In the genomic region with DNA sequence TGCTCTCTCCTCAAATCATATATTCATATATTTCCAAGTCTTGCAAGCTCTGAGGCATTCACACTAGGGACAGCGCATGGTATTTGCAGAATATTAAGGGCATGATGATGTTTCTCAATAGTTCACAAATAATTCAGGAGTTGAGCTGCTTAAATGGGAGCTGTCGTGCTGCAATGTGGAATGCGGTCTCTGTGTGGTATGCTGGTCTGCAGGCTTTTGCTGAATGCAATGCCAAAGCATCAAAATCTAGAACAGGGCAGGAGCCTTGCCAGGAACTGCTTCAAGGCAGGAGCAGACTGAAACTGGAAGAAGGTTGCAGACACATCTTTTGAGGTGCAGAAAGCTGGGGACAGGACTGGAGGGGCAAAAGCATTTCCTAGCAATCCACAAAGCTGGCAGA, we compare ENCODE assay signal across 26 cellular contexts.
"Had no signal": no experiment of that assay in that cellular context is flagged by ENCODE, and none has a peak within 500 bp of the region (broad histone marks: within the 10 kb centered on the region; RNA-seq: fewer than 3 reads in every experiment).

No MANE protein-coding gene starts in this region.

- H3K36me3 ChIP-seq: left lung, lower lobe of right lung, right lobe of liver, stomach, thyroid gland, uterus had no signal

- H3K4me1 Mint-ChIP-seq: naive thymus-derived CD8-positive, alpha-beta T cell; nephron; neural crest cell; stimulated activated naive B cell treated with anti-CD40 and anti-IgM and Interleukin-4, amounts not matched to agents 10 μg/mL and 1 μg/mL and 100 μg/mL, for 72 hours had no signal

- ATAC-seq: left colon; left lung; lower lobe of right lung; naive thymus-derived CD8-positive, alpha-beta T cell; psoas muscle; right lobe of liver; stimulated activated naive B cell treated with anti-CD40 and anti-IgM and Interleukin-4, amounts not matched to agents 10 μg/mL and 1 μg/mL and 100 μg/mL, for 72 hours; stimulated activated naive CD8-positive, alpha-beta T cell treated with anti-CD3 and anti-CD28 coated beads, Interleukin-15, Interleukin-2, amounts not matched to agents 100 U/mL and 50 U/mL, for 24 hours had no signal

- H3K4me3 ChIP-seq: left lung, lower lobe of right lung, psoas muscle, right lobe of liver, skin epidermis, stomach, testis, thyroid gland, uterus had no signal

- H3K27ac Mint-ChIP-seq: naive thymus-derived CD8-positive, alpha-beta T cell; nephron; stimulated activated naive B cell treated with anti-CD40 and anti-IgM and Interleukin-4, amounts not matched to agents 10 μg/mL and 1 μg/mL and 100 μg/mL, for 72 hours had no signal

- H3K36me3 Mint-ChIP-seq: naive thymus-derived CD8-positive, alpha-beta T cell; stimulated activated naive B cell treated with anti-CD40 and anti-IgM and Interleukin-4, amounts not matched to agents 10 μg/mL and 1 μg/mL and 100 μg/mL, for 72 hours had no signal

- DNase-seq: hippocampal formation; kidney; left colon; left lung; lower lobe of right lung; mammary epithelial cell; mesenchymal stem cell; nucleus accumbens; psoas muscle; right lobe of liver; stimulated activated CD4-positive, alpha-beta T cell treated with anti-CD3 and anti-CD28 coated beads, Interleukin-12 subunit alpha, Interleukin-12 subunit beta, amount 100 ng/mL, for 4 hours; stimulated activated CD4-positive, alpha-beta T cell treated with anti-CD3 and anti-CD28 coated beads, Interleukin-15, amount 100 ng/mL, for 24 hours; stimulated activated CD4-positive, alpha-beta T cell treated with anti-CD3 and anti-CD28 coated beads, Interleukin-2, amount 100 ng/mL, for 24 hours; stimulated activated CD4-positive, alpha-beta T cell treated with anti-CD3 and anti-CD28 coated beads, Interleukin-4, amount 100 ng/mL, for 1 hour; stimulated activated naive B cell treated with anti-CD40 and anti-IgM and Interleukin-4, amounts not matched to agents 10 μg/mL and 1 μg/mL and 100 μg/mL, for 72 hours; stimulated activated naive CD8-positive, alpha-beta T cell treated with anti-CD3 and anti-CD28 coated beads, Interleukin-15, Interleukin-2, amounts not matched to agents 100 U/mL and 50 U/mL, for 24 hours; stomach; testis; thyroid gland; trophoblast cell; uterus had no signal

- H3K4me3 Mint-ChIP-seq: naive thymus-derived CD8-positive, alpha-beta T cell; nephron; neural crest cell; stimulated activated naive B cell treated with anti-CD40 and anti-IgM and Interleukin-4, amounts not matched to agents 10 μg/mL and 1 μg/mL and 100 μg/mL, for 72 hours had no signal

- H3K27ac ChIP-seq: left lung, lower lobe of right lung, parathyroid adenoma, psoas muscle, right lobe of liver, skin epidermis, stomach, testis, thyroid gland, uterus had no signal

- H3K27me3 ChIP-seq: right lobe of liver, testis, thyroid gland, uterus had no signal

- H3K4me1 ChIP-seq: left lung, lower lobe of right lung, parathyroid adenoma, psoas muscle, right lobe of liver, stomach, testis, thyroid gland, uterus had no signal

- H3K9me3 ChIP-seq: lower lobe of right lung, right lobe of liver, testis, thyroid gland, uterus had no signal
